ENCODE assay signal across 27 cellular contexts in the genomic region with DNA sequence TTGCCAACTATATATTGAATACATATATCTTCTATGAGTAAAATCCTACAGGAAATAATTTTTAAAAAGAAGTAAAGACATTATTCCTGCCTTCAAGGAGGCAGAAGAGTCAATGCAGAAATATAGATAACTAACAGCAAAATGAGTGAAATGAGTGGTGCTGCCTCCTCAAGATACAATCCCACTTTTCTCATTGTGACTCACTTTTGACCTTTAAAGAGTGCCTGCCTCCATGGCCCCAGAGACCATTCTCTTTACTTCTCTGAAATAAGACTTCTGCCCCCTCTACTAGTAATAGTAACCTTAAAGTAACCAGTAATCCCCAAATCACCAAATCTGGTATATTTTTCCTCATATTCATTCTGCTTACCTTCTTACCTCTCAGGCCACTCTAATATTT. TPM values are rescaled to one million over a fixed set of nuclear protein-coding genes. Genes with fewer than 3 reads are reported as not detected.
A peak's percentile ranks its signal among the peaks of the same experiment; 100 is the strongest.
DNase-seq lines count a peak whose midpoint lies in the region; ATAC-seq lines count a peak whose summit lies in the region.
"Had no signal": no experiment of that assay in that cellular context is flagged by ENCODE, and none has a peak within 500 bp of the region (broad histone marks: within the 10 kb centered on the region; RNA-seq: fewer than 3 reads in every experiment).

No MANE protein-coding gene starts in this region.

- CTCF ChIA-PET in activated CD4-positive, alpha-beta T cell treated with anti-CD3 and anti-CD28 coated beads for 36 hours (lab: Charles Lee), result no interaction called here

- no peak overlapping the region for H3K27ac Mint-ChIP-seq in activated CD4-positive, alpha-beta T cell treated with anti-CD3 and anti-CD28 coated beads for 36 hours
- no peak overlapping the region for H3K27ac Mint-ChIP-seq in stimulated activated naive B cell treated with anti-CD40 and anti-IgM and Interleukin-4, amounts not matched to agents 10 μg/mL and 1 μg/mL and 100 μg/mL, for 72 hours
- H3K27ac Mint-ChIP-seq: HFFc6 had no signal

- peaks cover 16% of the 10 kb centered on the region for H3K4me1 Mint-ChIP-seq in activated CD4-positive, alpha-beta T cell treated with anti-CD3 and anti-CD28 coated beads for 36 hours
- H3K4me1 Mint-ChIP-seq in stimulated activated naive B cell treated with anti-CD40 and anti-IgM and Interleukin-4, amounts not matched to agents 10 μg/mL and 1 μg/mL and 100 μg/mL, for 72 hours, result peaks cover 3 to 7% of the 10 kb centered on the region in 2 donors

- intact Hi-C loops in activated CD4-positive, alpha-beta T cell treated with anti-CD3 and anti-CD28 coated beads for 36 hours (cut with DNase I, micrococcal nuclease), result no loop called here

- no peaks in the 10 kb centered on the region for H3K9me3 Mint-ChIP-seq in activated CD4-positive, alpha-beta T cell treated with anti-CD3 and anti-CD28 coated beads for 36 hours (ENCODE audit: low read depth)
- no peaks in the 10 kb centered on the region for H3K9me3 Mint-ChIP-seq in stimulated activated naive B cell treated with anti-CD40 and anti-IgM and Interleukin-4, amounts not matched to agents 10 μg/mL and 1 μg/mL and 100 μg/mL, for 72 hours
- H3K9me3 Mint-ChIP-seq: CD8-positive, alpha-beta memory T cell; HFFc6 had no signal

- POLR2A ChIA-PET in activated CD4-positive, alpha-beta T cell treated with anti-CD3 and anti-CD28 coated beads for 36 hours (lab: Charles Lee), result no interaction called here

- DNase-seq in activated CD4-positive, alpha-beta T cell treated with anti-CD3 and anti-CD28 coated beads for 36 hours, result no peak
- no peak for DNase-seq in activated CD4-positive, alpha-beta T cell treated with anti-CD3 and anti-CD28 coated beads for 4 hours
- no peak for DNase-seq in stimulated activated naive B cell treated with anti-CD40 and anti-IgM and Interleukin-4, amounts not matched to agents 10 μg/mL and 1 μg/mL and 100 μg/mL, for 72 hours
- DNase-seq: ACHN; BE2C; CD8-positive, alpha-beta memory T cell; DMS79 treated with DMSO at 0.1 percent for 48 hours; GF-D8; GOT3; HFFc6; Kasumi-1; NCI-H1092 treated with DMSO at 0.1 percent for 48 hours; NCI-H1436; NCI-H187 treated with DMSO at 0.1 percent for 48 hours; NCI-H2171 treated with DMSO at 0.1 percent for 48 hours; NCI-H345; NCI-H524; NCI-H748 treated with DMSO at 0.1 percent for 48 hours; SJCRH30 had no signal

- no peaks in the 10 kb centered on the region for H3K27me3 Mint-ChIP-seq in activated CD4-positive, alpha-beta T cell treated with anti-CD3 and anti-CD28 coated beads for 36 hours
- H3K27me3 Mint-ChIP-seq in stimulated activated naive B cell treated with anti-CD40 and anti-IgM and Interleukin-4, amounts not matched to agents 10 μg/mL and 1 μg/mL and 100 μg/mL, for 72 hours, result no peaks in the 10 kb centered on the region
- H3K27me3 Mint-ChIP-seq: CD8-positive, alpha-beta memory T cell had no signal

- H3K36me3 Mint-ChIP-seq in activated CD4-positive, alpha-beta T cell treated with anti-CD3 and anti-CD28 coated beads for 36 hours (ENCODE audit: low read depth), result peaks cover 35% of the 10 kb centered on the region
- peaks cover 27% of the 10 kb centered on the region in 2 donors for H3K36me3 Mint-ChIP-seq in stimulated activated naive B cell treated with anti-CD40 and anti-IgM and Interleukin-4, amounts not matched to agents 10 μg/mL and 1 μg/mL and 100 μg/mL, for 72 hours

- H3K4me3 Mint-ChIP-seq in activated CD4-positive, alpha-beta T cell treated with anti-CD3 and anti-CD28 coated beads for 36 hours, result no peak overlapping the region
- H3K4me3 Mint-ChIP-seq in stimulated activated naive B cell treated with anti-CD40 and anti-IgM and Interleukin-4, amounts not matched to agents 10 μg/mL and 1 μg/mL and 100 μg/mL, for 72 hours, result no peak overlapping the region
- H3K4me3 Mint-ChIP-seq: CD14-positive monocyte; CD8-positive, alpha-beta memory T cell; HFFc6 had no signal

- peak; percentile 80 for ATAC-seq in activated CD4-positive, alpha-beta T cell treated with anti-CD3 and anti-CD28 coated beads for 36 hours
- ATAC-seq in GM18508 (IDR thresholded peaks at IDR 0.05; ENCODE audit: insufficient read depth, unreplicated experiment), result peak; percentile 56
- peak; percentile 59 for ATAC-seq in HG02852 (IDR thresholded peaks at IDR 0.05; ENCODE audit: unreplicated experiment)
- ATAC-seq in stimulated activated naive B cell treated with anti-CD40 and anti-IgM and Interleukin-4, amounts not matched to agents 10 μg/mL and 1 μg/mL and 100 μg/mL, for 72 hours (replicated peaks), result peak; percentile 57 to 58
- ATAC-seq in HG03521 (IDR thresholded peaks at IDR 0.05; ENCODE audit: unreplicated experiment), result no peak
- ATAC-seq in GM18519 (IDR thresholded peaks at IDR 0.05; ENCODE audit: low FRiP score, unreplicated experiment), result no peak
- no peak for ATAC-seq in GM18858 (IDR thresholded peaks at IDR 0.05; ENCODE audit: unreplicated experiment)
- ATAC-seq: HepG2, SK-N-SH treated with all-trans-retinoic acid at 6 μM for 48 hours had no signal

RNA-seq across cellular contexts. Expression of gene SLC10A7, which starts 15.5 kb away (rescaled TPM):
- total RNA-seq in activated CD4-positive, alpha-beta T cell treated with anti-CD3 and anti-CD28 coated beads for 36 hours, result 10 to 100 TPM; 16.5 to 19.2 TPM

Comparison
In these comparisons a context has a peak if more than half of its experiments do, and no peak if none do; other contexts are left out.
1. ATAC-seq: peak in activated CD4-positive, alpha-beta T cell treated with anti-CD3 and anti-CD28 coated beads for 36 hours (single experiment), GM18508 (single experiment), HG02852 (single experiment) and stimulated activated naive B cell treated with anti-CD40 and anti-IgM and Interleukin-4, amounts not matched to agents 10 μg/mL and 1 μg/mL and 100 μg/mL, for 72 hours (2 of 2); none in HG03521 (single experiment), GM18519 (single experiment) and GM18858 (single experiment).